ENCODE assay signal across 16 cellular contexts in the genomic region with DNA sequence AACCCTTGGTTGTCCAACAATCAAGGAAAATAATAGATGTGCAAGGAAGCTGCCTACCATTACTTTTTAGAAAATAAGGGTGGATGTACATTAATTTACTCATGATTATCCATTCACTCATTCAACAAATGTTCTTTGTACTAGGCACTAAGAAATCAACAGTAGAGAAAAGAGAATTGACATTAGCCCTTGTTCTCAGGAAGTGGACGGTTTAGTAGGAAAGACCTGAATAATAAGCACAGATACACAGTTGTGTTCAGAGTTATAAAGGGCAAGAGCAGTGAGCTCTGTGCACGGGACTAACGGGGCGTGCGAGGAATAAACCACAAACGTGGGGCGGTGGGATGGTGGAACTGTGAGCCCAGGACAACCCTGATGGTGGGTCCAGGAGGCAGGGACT.
DNase-seq lines count a peak whose midpoint lies in the region; TF ChIP-seq lines count a peak whose summit lies in the region.
"Had no signal": no experiment of that assay in that cellular context is flagged by ENCODE, and none has a peak within 500 bp of the region (broad histone marks: within the 10 kb centered on the region; RNA-seq: fewer than 3 reads in every experiment).

No MANE protein-coding gene starts in this region.

- H3K9me3 ChIP-seq in BLaER1 (no peaks in the 10 kb centered on the region), mammary epithelial cell (replicated peaks; ENCODE audit: insufficient read depth, low read length) (no peaks in the 10 kb centered on the region)

- no peak overlapping the region for H3K4me3 ChIP-seq in BLaER1
- no peak overlapping the region for H3K4me3 ChIP-seq in mammary epithelial cell (replicated peaks in 1 of 3; ENCODE audit: insufficient read depth in 1 of 3, low read depth in 2 of 3, low read length in 3 of 3)

- no peaks in the 10 kb centered on the region for H4K20me1 ChIP-seq in BLaER1
- H4K20me1 ChIP-seq in mammary epithelial cell (ENCODE audit: insufficient read depth, low read length) = no peaks in the 10 kb centered on the region

- H3K27me3 ChIP-seq in BLaER1 (no peaks in the 10 kb centered on the region), mammary epithelial cell (ENCODE audit: insufficient read depth, low read length) (no peaks in the 10 kb centered on the region)

- peaks cover 57% of the 10 kb centered on the region for H3K4me1 ChIP-seq in BLaER1
- H3K4me1 ChIP-seq in mammary epithelial cell (ENCODE audit: insufficient read depth, low read length) = peaks cover 3% of the 10 kb centered on the region

- H3K27me3 Mint-ChIP-seq in HFFc6 (ENCODE audit: insufficient read depth) (peaks cover 4% of the 10 kb centered on the region), brain (peaks cover 8% of the 10 kb centered on the region), osteocyte (ENCODE audit: unreplicated experiment) (no peaks in the 10 kb centered on the region)

- in situ Hi-C loops in mammary epithelial cell (cut with MboI; ENCODE audit: low sequenced_read_pairs in 2 of 2) = no loop called here

- H3K9ac ChIP-seq in BLaER1 (peak overlapping the region; percentile 9; the same call in 1 of the 2 replicates), mammary epithelial cell (ENCODE audit: insufficient read depth, low read length) (no peak overlapping the region)
- H3K9ac ChIP-seq: KMS-11 had no signal

- peaks cover 37% of the 10 kb centered on the region for H3K4me1 Mint-ChIP-seq in HFFc6 (ENCODE audit: low read depth)
- peaks cover 40% of the 10 kb centered on the region for H3K4me1 Mint-ChIP-seq in brain
- H3K4me1 Mint-ChIP-seq in osteocyte (ENCODE audit: unreplicated experiment) = peaks cover 56% of the 10 kb centered on the region

- no peak overlapping the region for H2AFZ ChIP-seq in mammary epithelial cell (ENCODE audit: low read depth, low read length)

- H3K9me3 Mint-ChIP-seq in HFFc6 (no peaks in the 10 kb centered on the region), brain (peaks cover 0 to 4% (median 0%) of the 10 kb centered on the region in 5 experiments), osteocyte (ENCODE audit: unreplicated experiment) (no peaks in the 10 kb centered on the region)
- H3K9me3 Mint-ChIP-seq: CD4-positive, alpha-beta memory T cell; IgD-negative memory B cell had no signal

- no TSS peak for BruUV-seq in mammary epithelial cell (replicated peaks; lab: Mats Ljungman, UMichigan)

- intact Hi-C loops in mammary epithelial cell (cut with micrococcal nuclease) = no loop called here

- peak overlapping the region; percentile 77 for H3K4me2 ChIP-seq in BLaER1
- no peak overlapping the region for H3K4me2 ChIP-seq in mammary epithelial cell (ENCODE audit: insufficient read depth, low read depth, low read length)
- H3K4me2 ChIP-seq: KMS-11 had no signal

- H3K27ac ChIP-seq in BLaER1 (peak overlapping the region; percentile 67), mammary epithelial cell (ENCODE audit: insufficient read depth, low read depth, low read length) (no peak overlapping the region)
- H3K27ac ChIP-seq: KMS-11 had no signal

- H3K79me2 ChIP-seq in mammary epithelial cell (ENCODE audit: insufficient read depth, low read length) = no peaks in the 10 kb centered on the region

- H3K27ac Mint-ChIP-seq in HFFc6 (peak overlapping the region; percentile 52), brain (peak overlapping the region in 4 of 5 experiments; percentile 16 to 87 (median 32)), osteocyte (ENCODE audit: unreplicated experiment) (peak overlapping the region; percentile 1)
- H3K27ac Mint-ChIP-seq: CD4-positive, alpha-beta memory T cell; IgD-negative memory B cell had no signal

- CTCF ChIA-PET in mammary epithelial cell (lab: Charles Lee; ENCODE audit: low non-redundant PET) = no interaction called here

- 99% methylated on average over 7 of the region's 7 CpGs for WGBS in mammary epithelial cell (ENCODE audit: low coverage, missing lambda C conversion rate)

- dilution Hi-C loops in mammary epithelial cell (cut with HindIII; ENCODE audit: low sequenced_read_pairs) = no loop called here

- H3K36me3 Mint-ChIP-seq in HFFc6 (ENCODE audit: low read depth) (no peaks in the 10 kb centered on the region), brain (no peaks in the 10 kb centered on the region), osteocyte (ENCODE audit: unreplicated experiment) (no peaks in the 10 kb centered on the region)
- H3K36me3 Mint-ChIP-seq: CD4-positive, alpha-beta memory T cell had no signal

- H3K36me3 ChIP-seq in BLaER1 = no peaks in the 10 kb centered on the region
- H3K36me3 ChIP-seq in mammary epithelial cell (ENCODE audit: insufficient read depth, low read length) = no peaks in the 10 kb centered on the region

- H3K4me3 Mint-ChIP-seq in HFFc6 (no peak overlapping the region; the same call in 1 of the 2 replicates), brain (peak overlapping the region in 1 of 5 experiments; percentile 16), osteocyte (ENCODE audit: unreplicated experiment) (no peak overlapping the region)
- H3K4me3 Mint-ChIP-seq: IgD-negative memory B cell had no signal

- DNase-seq in HFFc6 (no peak), osteocyte (ENCODE audit: extremely low spot score, unreplicated experiment) (no peak), COR-L47 (lab: John Stamatoyannopoulos, UW) (no peak), mammary epithelial cell (no peak), NCI-H226 (no peak)
- DNase-seq: 8988T; AML-193; C1 segment of cervical spinal cord; CD4-positive, alpha-beta memory T cell; DMS 273 treated with DMSO at 0.1 percent for 48 hours; GOT3; HCEC 1CT had no signal

- TF ChIP-seq CTCF in HFFc6 (IDR thresholded peaks at IDR 0.05) (no peak), brain (conservative IDR thresholded peaks at IDR 0.05) (no peak), osteocyte (IDR thresholded peaks at IDR 0.05) (no peak), mammary epithelial cell (conservative IDR thresholded peaks at IDR 0.05 in 1 of 2, IDR thresholded peaks at IDR 0.05 in 1 of 2; ENCODE audit: extremely low read depth in 1 of 2, insufficient read depth in 1 of 2, low read depth in 1 of 2, low read length in 2 of 2) (no peak)

Comparison
In these comparisons a context has a peak if more than half of its experiments do, and no peak if none do; other contexts are left out.
1. H3K27ac Mint-ChIP-seq: peak in every context shown above with its lines; median percentile 52 in HFFc6; 32 in brain; 1 in osteocyte.